8 cellular contexts compared by ENCODE assay signal in the genomic region with DNA sequence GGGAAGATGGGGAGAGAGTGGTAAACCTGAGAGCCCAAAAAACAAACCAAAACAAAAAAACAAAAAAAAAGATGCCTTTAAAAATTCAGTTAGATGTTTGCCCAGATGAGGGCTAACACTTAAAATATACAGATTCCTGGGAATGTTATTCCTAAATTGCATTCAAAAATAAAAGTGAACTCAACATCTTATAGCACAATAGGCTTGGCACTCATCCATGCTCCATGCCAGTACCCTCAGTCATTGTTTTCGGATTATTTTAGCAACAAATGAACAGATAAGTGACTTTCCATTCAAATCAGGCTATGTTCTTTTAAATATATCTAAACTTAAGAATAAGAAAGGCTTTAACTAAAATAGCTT. TPM values are rescaled to one million over a fixed set of nuclear protein-coding genes. Genes with fewer than 3 reads are reported as not detected.
DNase-seq lines count a peak whose midpoint lies in the region; ATAC-seq, FAIRE-seq and TF ChIP-seq lines count a peak whose summit lies in the region.

No MANE protein-coding gene starts in this region.

- POLR2A ChIA-PET in activated B cell treated with CpG ODN at 0.5 μM for 24 hours (lab: Charles Lee), result interaction anchor here (1.1 to 1.9 kb wide), 4 partner anchors 26 to 194 kb away, joined by 3 to 8 read pairs (median 6); partner anchors contain the start of gene CD58

- CTCF ChIA-PET in activated B cell treated with CpG ODN at 0.5 μM for 24 hours (lab: Charles Lee), result interaction anchor here (1.0 to 1.6 kb wide), 3 partner anchors 10 to 237 kb away, joined by 3 to 9 read pairs (median 5); no protein-coding TSS in a partner anchor

- H3K4me1 ChIP-seq in gastroesophageal sphincter, result peaks cover 18 to 89% (median 48%) of the 10 kb centered on the region in 3 donors

- TF ChIP-seq POLR2A in gastroesophageal sphincter (IDR thresholded peaks at IDR 0.05) (no peak), GM12891 (IDR thresholded peaks at IDR 0.05; ENCODE audit: low read depth, low read length) (no peak)

- no peaks in the 10 kb centered on the region for H3K9me3 Mint-ChIP-seq in activated B cell treated with CpG ODN at 0.5 μM for 24 hours
- H3K9me3 Mint-ChIP-seq in stimulated activated naive CD8-positive, alpha-beta T cell treated with anti-CD3 and anti-CD28 coated beads, Interleukin-15, amount 100 ng/mL, for 72 hours, result no peaks in the 10 kb centered on the region

- H3K9me3 ChIP-seq in gastroesophageal sphincter, result no peaks in the 10 kb centered on the region
- no peaks in the 10 kb centered on the region for H3K9me3 ChIP-seq in WERI-Rb-1 (ENCODE audit: severe bottlenecking)

- H3K4me3 Mint-ChIP-seq in activated B cell treated with CpG ODN at 0.5 μM for 24 hours, result peak overlapping the region; percentile 91
- peak overlapping the region; percentile 93 to 99 for H3K4me3 Mint-ChIP-seq in stimulated activated naive CD8-positive, alpha-beta T cell treated with anti-CD3 and anti-CD28 coated beads, Interleukin-15, amount 100 ng/mL, for 72 hours

- H3K27me3 ChIP-seq in gastroesophageal sphincter (no peaks in the 10 kb centered on the region), WERI-Rb-1 (ENCODE audit: insufficient read depth, low read depth, severe bottlenecking) (no peaks in the 10 kb centered on the region)

- no peak for TF ChIP-seq CTCF in activated B cell treated with CpG ODN at 0.5 μM for 24 hours (IDR thresholded peaks at IDR 0.05)
- no peak for TF ChIP-seq CTCF in gastroesophageal sphincter (IDR thresholded peaks at IDR 0.05)
- no peak for TF ChIP-seq CTCF in WERI-Rb-1 (IDR thresholded peaks at IDR 0.05; ENCODE audit: low read depth, low read length)

- H3K4me3 ChIP-seq in gastroesophageal sphincter (peak overlapping the region in 1 of 2 donors; percentile 100), WERI-Rb-1 (ENCODE audit: low read depth, low read length) (no peak overlapping the region)

- DNase-seq in NCI-H345 (lab: John Stamatoyannopoulos, UW) (peak; percentile 9), NCI-H345 treated with DMSO at 0.1 percent for 48 hours (lab: John Stamatoyannopoulos, UW; ENCODE audit: unreplicated experiment) (no peak), activated B cell treated with CpG ODN at 0.5 μM for 24 hours (no peak), GM12891 (ENCODE audit: insufficient read length, low spot score) (no peak), WERI-Rb-1 (no peak), activated gamma-delta T cell (lab: John Stamatoyannopoulos, UW) (no peak)
- DNase-seq in stimulated activated naive CD8-positive, alpha-beta T cell treated with anti-CD3 and anti-CD28 coated beads, Interleukin-15, amount 100 ng/mL, for 72 hours, result no peak

- H3K4me1 Mint-ChIP-seq in activated B cell treated with CpG ODN at 0.5 μM for 24 hours, result peaks cover 75% of the 10 kb centered on the region
- peaks cover 82% of the 10 kb centered on the region for H3K4me1 Mint-ChIP-seq in stimulated activated naive CD8-positive, alpha-beta T cell treated with anti-CD3 and anti-CD28 coated beads, Interleukin-15, amount 100 ng/mL, for 72 hours

- intact Hi-C loops in activated B cell treated with CpG ODN at 0.5 μM for 24 hours (cut with micrococcal nuclease), result loop anchor here (5.0 to 10.0 kb wide), 3 partner anchors 181 to 1228 kb away; partner anchors contain the start of genes MAN1A2 and TENT5C

- H3K27ac ChIP-seq in gastroesophageal sphincter (peak overlapping the region; percentile 83 to 97 (median 92)), WERI-Rb-1 (no peak overlapping the region)

- ATAC-seq in activated B cell treated with CpG ODN at 0.5 μM for 24 hours (ENCODE audit: low read depth) (no peak), gastroesophageal sphincter (no peak)
- no peak for ATAC-seq in stimulated activated naive CD8-positive, alpha-beta T cell treated with anti-CD3 and anti-CD28 coated beads, Interleukin-15, amount 100 ng/mL, for 72 hours

- H3K27me3 Mint-ChIP-seq in activated B cell treated with CpG ODN at 0.5 μM for 24 hours, result no peaks in the 10 kb centered on the region
- H3K27me3 Mint-ChIP-seq in stimulated activated naive CD8-positive, alpha-beta T cell treated with anti-CD3 and anti-CD28 coated beads, Interleukin-15, amount 100 ng/mL, for 72 hours, result no peaks in the 10 kb centered on the region

- TF ChIP-seq EP300 in gastroesophageal sphincter (IDR thresholded peaks at IDR 0.05), result no peak

- H3K27ac Mint-ChIP-seq in activated B cell treated with CpG ODN at 0.5 μM for 24 hours, result peak overlapping the region; percentile 94
- peak overlapping the region in 1 of 2 donors; percentile 87 for H3K27ac Mint-ChIP-seq in stimulated activated naive CD8-positive, alpha-beta T cell treated with anti-CD3 and anti-CD28 coated beads, Interleukin-15, amount 100 ng/mL, for 72 hours

- no peak for FAIRE-seq in GM12891 (lab: Jason Lieb, UNC)

- 22 to 33% methylated on average over 1 of the region's 1 CpG for WGBS in gastroesophageal sphincter (ENCODE audit: low coverage in 1 of 2), 2 donors

- H3K36me3 Mint-ChIP-seq in activated B cell treated with CpG ODN at 0.5 μM for 24 hours (ENCODE audit: low read depth), result peaks cover 7% of the 10 kb centered on the region

- H3K36me3 ChIP-seq in gastroesophageal sphincter (no peaks in the 10 kb centered on the region), WERI-Rb-1 (0 out of 2 replicates have a peak, but pooled peaks cover 2% of the 10 kb centered on the region)

TF ChIP-seq in GM12891, 5 proteins besides CTCF, POLR2A, EP300 and RAD21:
- TF ChIP-seq SPI1 (IDR thresholded peaks at IDR 0.05; ENCODE audit: low read depth, low read length), result no peak
- TF ChIP-seq PAX5 (IDR thresholded peaks at IDR 0.05; ENCODE audit: insufficient read depth, low read length, severe bottlenecking), result no peak
- no peak for TF ChIP-seq POU2F2 (IDR thresholded peaks at IDR 0.05; ENCODE audit: low read depth, low read length)
- TF ChIP-seq POLR2AphosphoS5 (IDR thresholded peaks at IDR 0.05; ENCODE audit: low read depth, low read length), result no peak

RNA-seq across cellular contexts. Expression of gene ATP1A1, which starts 3.7 kb away (rescaled TPM):
- total RNA-seq in activated B cell treated with CpG ODN at 0.5 μM for 24 hours, result 139 and 151 TPM in 2 replicates
- 100 to 1,000 TPM in 3 of 4 donors, 10 to 100 TPM in 1; 90.9 to 208 (median 174) TPM for total RNA-seq in gastroesophageal sphincter
- 209 TPM for polyA plus RNA-seq in GM12891 (2012; ENCODE audit: low read depth, missing spikeins)
